ENCODE assay signal across 9 cellular contexts in the genomic region with DNA sequence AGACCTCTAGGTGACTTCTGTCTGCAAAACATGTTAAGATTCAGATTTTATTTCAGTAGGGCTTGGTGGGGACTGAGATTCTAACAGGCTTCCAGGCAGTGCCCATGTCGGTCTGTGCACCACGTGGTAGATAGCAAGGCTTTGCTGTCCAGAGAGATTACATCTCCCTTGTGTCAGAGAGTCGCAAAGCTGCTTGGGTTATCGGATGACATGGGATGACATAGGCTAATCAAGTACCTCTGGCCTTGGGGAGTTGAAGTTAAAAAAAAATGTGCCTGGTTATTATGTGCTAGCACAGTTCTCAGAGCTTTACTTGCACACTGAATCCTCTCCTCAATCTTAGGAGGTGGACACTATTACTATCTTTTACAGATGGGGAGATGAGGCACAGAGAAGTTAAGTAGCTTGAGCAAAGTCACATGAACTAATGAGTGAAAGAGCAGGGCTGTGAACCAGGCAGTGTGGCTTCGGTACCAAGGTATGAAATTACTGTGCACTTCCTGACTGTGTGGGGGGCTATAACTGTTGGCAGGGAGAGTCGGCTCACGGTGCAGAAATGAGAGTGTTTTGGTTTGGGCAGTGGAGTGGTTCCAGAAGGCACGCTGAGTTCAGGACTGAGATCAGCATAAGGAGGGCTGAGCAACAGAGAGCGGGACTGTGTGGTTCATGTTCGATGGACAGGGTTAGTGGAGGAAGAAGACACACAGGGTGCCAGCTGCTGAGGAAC. TPM values are rescaled to one million over a fixed set of nuclear protein-coding genes. Genes with fewer than 3 reads are reported as not detected.
DNase-seq lines count a peak whose midpoint lies in the region; ATAC-seq and TF ChIP-seq lines count a peak whose summit lies in the region.
"Had no signal": no experiment of that assay in that cellular context is flagged by ENCODE, and none has a peak within 500 bp of the region (broad histone marks: within the 10 kb centered on the region; RNA-seq: fewer than 3 reads in every experiment).

No MANE protein-coding gene starts in this region.

- DNase-seq in activated T-cell treated with anti-CD3 and anti-CD28 coated beads, Interleukin-2, amount 50 U/mL, for 48 hours, result peak; percentile 69 to 76
- DNase-seq in stimulated activated CD4-positive, alpha-beta T cell treated with anti-CD3 and anti-CD28 coated beads, Interleukin-2, amount 100 ng/mL, for 48 hours, result peak; percentile 19 to 41
- DNase-seq in Peyer's patch (no peak), H4 (ENCODE audit: low spot score) (no peak), OCI-M2 (lab: John Stamatoyannopoulos, UW; ENCODE audit: unreplicated experiment) (no peak)

- no peaks in the 10 kb centered on the region for H3K9me3 ChIP-seq in Peyer's patch
- H3K9me3 ChIP-seq: pancreas had no signal

- H3K27ac ChIP-seq in C4-2B (peak overlapping the region; percentile 24; the same call in 1 of the 2 replicates), Peyer's patch (peak overlapping the region in 1 of 4 donors; percentile 1)
- H3K27ac ChIP-seq: pancreas had no signal

- no peaks in the 10 kb centered on the region for H3K4me1 ChIP-seq in Peyer's patch
- H3K4me1 ChIP-seq: pancreas had no signal

- H3K36me3 ChIP-seq in Peyer's patch, result no peaks in the 10 kb centered on the region
- H3K36me3 ChIP-seq: pancreas had no signal

- TF ChIP-seq CTCF in C4-2B (conservative IDR thresholded peaks at IDR 0.05) (no peak), Peyer's patch (IDR thresholded peaks at IDR 0.05) (no peak)

- TF ChIP-seq POLR2A in Peyer's patch (IDR thresholded peaks at IDR 0.05), result no peak

- no peak overlapping the region for H3K4me3 ChIP-seq in Peyer's patch
- H3K4me3 ChIP-seq: pancreas had no signal

- no peaks in the 10 kb centered on the region for H3K27me3 ChIP-seq in Peyer's patch
- H3K27me3 ChIP-seq: pancreas had no signal

- ATAC-seq in GM19023 (IDR thresholded peaks at IDR 0.05; ENCODE audit: unreplicated experiment) (peak; percentile 76), HG03064 (IDR thresholded peaks at IDR 0.05; ENCODE audit: low read depth, unreplicated experiment) (peak; percentile 91)

RNA-seq across cellular contexts. Expression of gene FARS2, which starts 41.1 kb away (rescaled TPM):
- total RNA-seq in Peyer's patch, result 10 to 100 TPM in 3 of 4 donors, 1 to 10 TPM in 1; 9.5 to 42.1 (median 17.1) TPM
- total RNA-seq in H4 (2014; rRNA removed; shearing (Covaris generic)), result 17.6 and 19.2 TPM in 2 replicates

RNA-seq across cellular contexts. Expression of gene LYRM4, which starts 41.6 kb away (rescaled TPM):
- total RNA-seq in Peyer's patch, result 10 to 100 TPM in 1 of 4 donors, 1 to 10 TPM in 3; 6.3 to 13.7 (median 7.8) TPM
- total RNA-seq in H4 (2014; rRNA removed; shearing (Covaris generic)), result 31.5 and 33.0 TPM in 2 replicates

Comparison
In these comparisons a context has a peak if more than half of its experiments do, and no peak if none do; other contexts are left out.
1. DNase-seq: peak in activated T-cell treated with anti-CD3 and anti-CD28 coated beads, Interleukin-2, amount 50 U/mL, for 48 hours (2 of 2) and stimulated activated CD4-positive, alpha-beta T cell treated with anti-CD3 and anti-CD28 coated beads, Interleukin-2, amount 100 ng/mL, for 48 hours (2 of 2); none in Peyer's patch (0 of 3), H4 (single experiment) and OCI-M2 (single experiment).